25 cellular contexts compared by ENCODE assay signal in genomic region chr10:67257427-67258144, GRCh38.
DNase-seq lines count a peak whose midpoint lies in the region; ATAC-seq, FAIRE-seq and TF ChIP-seq lines count a peak whose summit lies in the region.
"Had no signal": no experiment of that assay in that cellular context is flagged by ENCODE, and none has a peak within 500 bp of the region (broad histone marks: within the 10 kb centered on the region; RNA-seq: fewer than 3 reads in every experiment).

No MANE protein-coding gene starts in this region.

- H3K36me3 ChIP-seq in right lobe of liver (no peaks in the 10 kb centered on the region), smooth muscle cell (ENCODE audit: low read depth) (no peaks in the 10 kb centered on the region), right atrium auricular region (no peaks in the 10 kb centered on the region)

- in situ Hi-C loops in KBM-7 (cut with MboI; ENCODE audit: low pct_unique_long_range_greater_than_20kb, low sequenced_read_pairs), result no loop called here

- TF ChIP-seq CTCF in right lobe of liver (IDR thresholded peaks at IDR 0.05) (no peak), smooth muscle cell (IDR thresholded peaks at IDR 0.05; ENCODE audit: borderline replicate concordance, insufficient read depth, poor library complexity, severe bottlenecking) (no peak), right atrium auricular region (IDR thresholded peaks at IDR 0.05) (no peak)

- DNase-seq in NCI-H146 (lab: John Stamatoyannopoulos, UW) (peak; percentile 34), NCI-H146 treated with DMSO at 0.1 percent for 48 hours (lab: John Stamatoyannopoulos, UW; ENCODE audit: unreplicated experiment) (no peak), right lobe of liver (peak in 1 of 3 donors; percentile 46), smooth muscle cell (lab: John Stamatoyannopoulos, UW; ENCODE audit: unreplicated experiment) (no peak), right atrium auricular region (ENCODE audit: low spot score) (no peak), head of caudate nucleus (no peak), KBM-7 (no peak)
- DNase-seq: CD8-positive, alpha-beta T cell; DMS 273 treated with DMSO at 0.1 percent for 48 hours; DMS79; EL; GDM1; HCEC 1CT; Kasumi-1; NCI-H1092 treated with DMSO at 0.1 percent for 48 hours; NCI-H1436; NCI-H2107; NCI-H446 treated with DMSO at 0.1 percent for 48 hours; NCI-H526; SHP77 had no signal

- no peaks in the 10 kb centered on the region for H3F3A ChIP-seq in smooth muscle cell (ENCODE audit: low read depth)

- no peaks in the 10 kb centered on the region for H3K79me2 ChIP-seq in smooth muscle cell (ENCODE audit: low read depth)

- H3K27me3 ChIP-seq in right lobe of liver (no peaks in the 10 kb centered on the region), smooth muscle cell (ENCODE audit: low read depth) (no peaks in the 10 kb centered on the region), right atrium auricular region (no peaks in the 10 kb centered on the region)

- no peaks in the 10 kb centered on the region for H4K20me1 ChIP-seq in smooth muscle cell (ENCODE audit: low read depth)

- H3K4me1 ChIP-seq in right lobe of liver (peaks cover 0 to 31% (median 0%) of the 10 kb centered on the region in 4 donors), smooth muscle cell (ENCODE audit: low read depth) (no peaks in the 10 kb centered on the region), right atrium auricular region (no peaks in the 10 kb centered on the region)

- intact Hi-C loops in right lobe of liver (cut with DNase I) (no loop called here), head of caudate nucleus (cut with DNase I) (no loop called here)

- no peak for TF ChIP-seq POLR2A in right lobe of liver (IDR thresholded peaks at IDR 0.05)

- 35% methylated on average over 4 of the region's 4 CpGs for whole genome bisulfite sequencing in right lobe of liver (ENCODE audit: insufficient coverage, low coverage, low lambda C conversion rate, missing lambda C conversion rate)
- WGBS in smooth muscle cell (ENCODE audit: low lambda C conversion rate), result 96% methylated on average over 4 of the region's 4 CpGs

- peak overlapping the region; percentile 25 for H3K4me2 ChIP-seq in smooth muscle cell

- peak; percentile 10 for FAIRE-seq in colon (lab: Jason Lieb, UNC)
- FAIRE-seq: GM12878, H1 had no signal

- H3K9me3 ChIP-seq in right lobe of liver, result no peaks in the 10 kb centered on the region
- no peaks in the 10 kb centered on the region for H3K9me3 ChIP-seq in smooth muscle cell (replicated peaks; ENCODE audit: low read depth)
- H3K9me3 ChIP-seq in right atrium auricular region, result no peaks in the 10 kb centered on the region

- peak overlapping the region in 1 of 3 donors; percentile 0 for H3K4me3 ChIP-seq in right lobe of liver
- H3K4me3 ChIP-seq in smooth muscle cell, result no peak overlapping the region
- H3K4me3 ChIP-seq in right atrium auricular region, result no peak overlapping the region
- H3K4me3 ChIP-seq: GM12878 had no signal

- no peak overlapping the region for H2AFZ ChIP-seq in smooth muscle cell (ENCODE audit: low read depth)

- H3K9ac ChIP-seq in smooth muscle cell (ENCODE audit: low read depth), result no peak overlapping the region

- peak overlapping the region in 2 of 3 donors; percentile 71 to 82 for H3K27ac ChIP-seq in right lobe of liver
- no peak overlapping the region for H3K27ac ChIP-seq in smooth muscle cell (ENCODE audit: low read depth)
- H3K27ac ChIP-seq in right atrium auricular region, result no peak overlapping the region
- H3K27ac ChIP-seq: C4-2B, RWPE1 had no signal

- peak; percentile 70 to 80 (median 76) for ATAC-seq in right lobe of liver
- ATAC-seq: CD8-positive, alpha-beta T cell; GM12878 had no signal

Comparison
In these comparisons a context has a peak if more than half of its experiments do, and no peak if none do; other contexts are left out.
1. H3K27ac ChIP-seq: peak in right lobe of liver (2 of 3); none in smooth muscle cell (single experiment) and right atrium auricular region (0 of 2).